23 cellular contexts compared by ENCODE assay signal in genomic region chr5:110514030-110514429, GRCh38.
"Had no signal": no experiment of that assay in that cellular context is flagged by ENCODE, and none has a peak within 500 bp of the region (broad histone marks: within the 10 kb centered on the region; RNA-seq: fewer than 3 reads in every experiment).

No MANE protein-coding gene starts in this region.

- H3K4me3 ChIP-seq: colonic mucosa, esophagus muscularis mucosa, gastroesophageal sphincter, heart left ventricle, hepatocyte, lower lobe of right lung had no signal

- H3K27ac ChIP-seq: colonic mucosa, esophagus muscularis mucosa, foreskin keratinocyte, gastroesophageal sphincter, heart left ventricle, hepatocyte, lower lobe of right lung had no signal

- H3K36me3 ChIP-seq: colonic mucosa, esophagus muscularis mucosa, gastroesophageal sphincter, heart left ventricle, lower lobe of right lung had no signal

- H3K4me1 ChIP-seq: colonic mucosa, esophagus muscularis mucosa, foreskin keratinocyte, gastroesophageal sphincter, heart left ventricle, lower lobe of right lung had no signal

- DNase-seq: colonic mucosa; cortex of kidney; effector CD8-positive, alpha-beta T cell; effector memory CD8-positive, alpha-beta T cell; endodermal cell; foreskin keratinocyte; heart left ventricle; hypothalamus; immature natural killer cell; islet precursor cell; kidney; kidney glomerular epithelial cell; left colon; left ventricle myocardium superior; lower lobe of right lung; mesenchymal stem cell; midbrain; naive thymus-derived CD4-positive, alpha-beta T cell; natural killer cell had no signal

- H3K9me3 ChIP-seq: colonic mucosa, esophagus muscularis mucosa, gastroesophageal sphincter, heart left ventricle, lower lobe of right lung had no signal

- H3K27me3 ChIP-seq: colonic mucosa, esophagus muscularis mucosa, foreskin keratinocyte, gastroesophageal sphincter, heart left ventricle, hepatocyte had no signal

- ATAC-seq: effector memory CD8-positive, alpha-beta T cell; foreskin keratinocyte; gastroesophageal sphincter; heart left ventricle; left colon; left lobe of liver; left ventricle myocardium superior; lower lobe of right lung; naive thymus-derived CD4-positive, alpha-beta T cell; natural killer cell had no signal
